In the genomic region with DNA sequence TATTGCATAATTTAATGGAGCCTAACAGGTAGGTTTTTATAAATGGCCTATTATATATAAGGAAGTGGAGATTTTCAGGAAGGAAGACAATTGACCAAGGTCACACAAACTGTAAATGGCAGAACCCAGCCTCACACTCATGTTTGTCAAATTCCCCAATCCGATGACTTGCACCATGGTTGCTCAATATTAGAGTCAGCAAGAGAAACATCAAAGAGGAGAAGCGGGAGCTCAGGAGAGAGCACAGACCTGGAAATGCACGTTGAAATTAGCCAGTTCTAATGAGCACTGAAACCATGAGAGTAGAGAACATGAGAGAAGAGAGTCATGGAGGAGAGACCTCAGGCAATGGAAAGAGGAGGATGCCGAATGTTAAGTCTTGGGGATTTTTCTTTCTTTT, we compare ENCODE assay signal across 1 cellular context.
TF ChIP-seq lines count a peak whose summit lies in the region.

No MANE protein-coding gene starts in this region.

TF ChIP-seq in HepG2, 621 proteins besides CTCF, POLR2A, EP300 and RAD21 (continued from another document and continues in another):
- TF ChIP-seq, protein P1, sequence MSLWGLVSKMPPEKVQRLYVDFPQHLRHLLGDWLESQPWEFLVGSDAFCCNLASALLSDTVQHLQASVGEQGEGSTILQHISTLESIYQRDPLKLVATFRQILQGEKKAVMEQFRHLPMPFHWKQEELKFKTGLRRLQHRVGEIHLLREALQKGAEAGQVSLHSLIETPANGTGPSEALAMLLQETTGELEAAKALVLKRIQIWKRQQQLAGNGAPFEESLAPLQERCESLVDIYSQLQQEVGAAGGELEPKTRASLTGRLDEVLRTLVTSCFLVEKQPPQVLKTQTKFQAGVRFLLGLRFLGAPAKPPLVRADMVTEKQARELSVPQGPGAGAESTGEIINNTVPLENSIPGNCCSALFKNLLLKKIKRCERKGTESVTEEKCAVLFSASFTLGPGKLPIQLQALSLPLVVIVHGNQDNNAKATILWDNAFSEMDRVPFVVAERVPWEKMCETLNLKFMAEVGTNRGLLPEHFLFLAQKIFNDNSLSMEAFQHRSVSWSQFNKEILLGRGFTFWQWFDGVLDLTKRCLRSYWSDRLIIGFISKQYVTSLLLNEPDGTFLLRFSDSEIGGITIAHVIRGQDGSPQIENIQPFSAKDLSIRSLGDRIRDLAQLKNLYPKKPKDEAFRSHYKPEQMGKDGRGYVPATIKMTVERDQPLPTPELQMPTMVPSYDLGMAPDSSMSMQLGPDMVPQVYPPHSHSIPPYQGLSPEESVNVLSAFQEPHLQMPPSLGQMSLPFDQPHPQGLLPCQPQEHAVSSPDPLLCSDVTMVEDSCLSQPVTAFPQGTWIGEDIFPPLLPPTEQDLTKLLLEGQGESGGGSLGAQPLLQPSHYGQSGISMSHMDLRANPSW (CRISPR knock-in tag; IDR thresholded peaks at IDR 0.05; ENCODE audit: borderline replicate concordance), result no peak
- TF ChIP-seq ZSCAN25 (CRISPR knock-in tag; IDR thresholded peaks at IDR 0.05) (no peak), NR2F6 (IDR thresholded peaks at IDR 0.05) (peak; percentile 40; the same call in 1 of the 2 replicates), NR2F6 (CRISPR knock-in tag; IDR thresholded peaks at IDR 0.05) (peak; percentile 26; the same call in 1 of the 2 replicates), SOX13 (IDR thresholded peaks at IDR 0.05) (0 out of 2 replicates have a peak, but pooled peaks have one; percentile 34), SOX13 (CRISPR knock-in tag; conservative IDR thresholded peaks at IDR 0.05 in 1 of 2, IDR thresholded peaks at IDR 0.05 in 1 of 2) (peak in 1 of 2 experiments; percentile 87; a peak in 2 of 4 replicates), TBX3 (IDR thresholded peaks at IDR 0.05; ENCODE audit: borderline replicate concordance) (no peak), ZMYM3 (CRISPR knock-in tag; IDR thresholded peaks at IDR 0.05) (peak; percentile 67), NFE2 (CRISPR knock-in tag; IDR thresholded peaks at IDR 0.05) (0 out of 2 replicates have a peak, but pooled peaks have one; percentile 24), THAP11 (CRISPR knock-in tag; IDR thresholded peaks at IDR 0.05) (peak; percentile 15; the same call in 1 of the 2 replicates), FOXA1 (IDR thresholded peaks at IDR 0.05) (no peak), FOXA1 (CRISPR knock-in tag; IDR thresholded peaks at IDR 0.05) (peak; percentile 73), POGZ (CRISPR knock-in tag; IDR thresholded peaks at IDR 0.05) (peak; percentile 79), ZNF775 (CRISPR knock-in tag; IDR thresholded peaks at IDR 0.05; ENCODE audit: borderline replicate concordance) (0 out of 2 replicates have a peak, but pooled peaks have one; percentile 43), SOX5 (CRISPR knock-in tag; IDR thresholded peaks at IDR 0.05; ENCODE audit: borderline replicate concordance) (peak; percentile 87; the same call in 1 of the 2 replicates), HMGA1 (CRISPR knock-in tag; conservative IDR thresholded peaks at IDR 0.05) (no peak), TCF7L2 (IDR thresholded peaks at IDR 0.05; ENCODE audit: low read depth, low read length) (peak; percentile 81), TEAD3 (CRISPR knock-in tag; optimal IDR thresholded peaks at IDR 0.05; ENCODE audit: borderline replicate concordance) (peak; percentile 80), MIXL1 (CRISPR knock-in tag; IDR thresholded peaks at IDR 0.05) (peak; percentile 68), ZNF331 (CRISPR knock-in tag; IDR thresholded peaks at IDR 0.05) (peak; percentile 92), MAFF (IDR thresholded peaks at IDR 0.05; ENCODE audit: low read depth, low read length) (peak; percentile 17; the same call in 1 of the 2 replicates), SSRP1 (CRISPR knock-in tag; IDR thresholded peaks at IDR 0.05) (0 out of 2 replicates have a peak, but pooled peaks have one; percentile 61), KAT8 (CRISPR knock-in tag; IDR thresholded peaks at IDR 0.05) (peak; percentile 36; the same call in 1 of the 2 replicates), NFRKB (IDR thresholded peaks at IDR 0.05) (no peak), MED1 (CRISPR knock-in tag; IDR thresholded peaks at IDR 0.05) (peak; percentile 63; the same call in 1 of the 2 replicates), FOXO1 (CRISPR knock-in tag; IDR thresholded peaks at IDR 0.05) (peak; percentile 75), TGIF2 (CRISPR knock-in tag; IDR thresholded peaks at IDR 0.05) (peak; percentile 61; the same call in 1 of the 2 replicates), ELF3 (CRISPR knock-in tag; IDR thresholded peaks at IDR 0.05) (peak; percentile 95), JDP2 (CRISPR knock-in tag; IDR thresholded peaks at IDR 0.05; ENCODE audit: borderline replicate concordance) (no peak), ZNF12 (CRISPR knock-in tag; IDR thresholded peaks at IDR 0.05) (peak; percentile 85; the same call in 1 of the 2 replicates), ZNF570 (CRISPR knock-in tag; IDR thresholded peaks at IDR 0.05; ENCODE audit: borderline replicate concordance) (no peak), ZNF780A (CRISPR knock-in tag; IDR thresholded peaks at IDR 0.05) (no peak), NFKBIZ (CRISPR knock-in tag; IDR thresholded peaks at IDR 0.05) (no peak), FOXA3 (CRISPR knock-in tag; IDR thresholded peaks at IDR 0.05) (peak; percentile 74), ZMYM2 (CRISPR knock-in tag; IDR thresholded peaks at IDR 0.05) (no peak)
- TF ChIP-seq, protein P2, sequence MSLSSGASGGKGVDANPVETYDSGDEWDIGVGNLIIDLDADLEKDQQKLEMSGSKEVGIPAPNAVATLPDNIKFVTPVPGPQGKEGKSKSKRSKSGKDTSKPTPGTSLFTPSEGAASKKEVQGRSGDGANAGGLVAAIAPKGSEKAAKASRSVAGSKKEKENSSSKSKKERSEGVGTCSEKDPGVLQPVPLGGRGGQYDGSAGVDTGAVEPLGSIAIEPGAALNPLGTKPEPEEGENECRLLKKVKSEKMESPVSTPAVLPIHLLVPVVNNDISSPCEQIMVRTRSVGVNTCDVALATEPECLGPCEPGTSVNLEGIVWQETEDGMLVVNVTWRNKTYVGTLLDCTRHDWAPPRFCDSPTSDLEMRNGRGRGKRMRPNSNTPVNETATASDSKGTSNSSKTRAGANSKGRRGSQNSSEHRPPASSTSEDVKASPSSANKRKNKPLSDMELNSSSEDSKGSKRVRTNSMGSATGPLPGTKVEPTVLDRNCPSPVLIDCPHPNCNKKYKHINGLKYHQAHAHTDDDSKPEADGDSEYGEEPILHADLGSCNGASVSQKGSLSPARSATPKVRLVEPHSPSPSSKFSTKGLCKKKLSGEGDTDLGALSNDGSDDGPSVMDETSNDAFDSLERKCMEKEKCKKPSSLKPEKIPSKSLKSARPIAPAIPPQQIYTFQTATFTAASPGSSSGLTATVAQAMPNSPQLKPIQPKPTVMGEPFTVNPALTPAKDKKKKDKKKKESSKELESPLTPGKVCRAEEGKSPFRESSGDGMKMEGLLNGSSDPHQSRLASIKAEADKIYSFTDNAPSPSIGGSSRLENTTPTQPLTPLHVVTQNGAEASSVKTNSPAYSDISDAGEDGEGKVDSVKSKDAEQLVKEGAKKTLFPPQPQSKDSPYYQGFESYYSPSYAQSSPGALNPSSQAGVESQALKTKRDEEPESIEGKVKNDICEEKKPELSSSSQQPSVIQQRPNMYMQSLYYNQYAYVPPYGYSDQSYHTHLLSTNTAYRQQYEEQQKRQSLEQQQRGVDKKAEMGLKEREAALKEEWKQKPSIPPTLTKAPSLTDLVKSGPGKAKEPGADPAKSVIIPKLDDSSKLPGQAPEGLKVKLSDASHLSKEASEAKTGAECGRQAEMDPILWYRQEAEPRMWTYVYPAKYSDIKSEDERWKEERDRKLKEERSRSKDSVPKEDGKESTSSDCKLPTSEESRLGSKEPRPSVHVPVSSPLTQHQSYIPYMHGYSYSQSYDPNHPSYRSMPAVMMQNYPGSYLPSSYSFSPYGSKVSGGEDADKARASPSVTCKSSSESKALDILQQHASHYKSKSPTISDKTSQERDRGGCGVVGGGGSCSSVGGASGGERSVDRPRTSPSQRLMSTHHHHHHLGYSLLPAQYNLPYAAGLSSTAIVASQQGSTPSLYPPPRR (CRISPR knock-in tag; IDR thresholded peaks at IDR 0.05; ENCODE audit: borderline replicate concordance), result 0 out of 2 replicates have a peak, but pooled peaks have one; percentile 16
- TF ChIP-seq, protein P3, sequence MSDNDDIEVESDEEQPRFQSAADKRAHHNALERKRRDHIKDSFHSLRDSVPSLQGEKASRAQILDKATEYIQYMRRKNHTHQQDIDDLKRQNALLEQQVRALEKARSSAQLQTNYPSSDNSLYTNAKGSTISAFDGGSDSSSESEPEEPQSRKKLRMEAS (IDR thresholded peaks at IDR 0.05), result peak; percentile 57
- TF ChIP-seq, protein P4, sequence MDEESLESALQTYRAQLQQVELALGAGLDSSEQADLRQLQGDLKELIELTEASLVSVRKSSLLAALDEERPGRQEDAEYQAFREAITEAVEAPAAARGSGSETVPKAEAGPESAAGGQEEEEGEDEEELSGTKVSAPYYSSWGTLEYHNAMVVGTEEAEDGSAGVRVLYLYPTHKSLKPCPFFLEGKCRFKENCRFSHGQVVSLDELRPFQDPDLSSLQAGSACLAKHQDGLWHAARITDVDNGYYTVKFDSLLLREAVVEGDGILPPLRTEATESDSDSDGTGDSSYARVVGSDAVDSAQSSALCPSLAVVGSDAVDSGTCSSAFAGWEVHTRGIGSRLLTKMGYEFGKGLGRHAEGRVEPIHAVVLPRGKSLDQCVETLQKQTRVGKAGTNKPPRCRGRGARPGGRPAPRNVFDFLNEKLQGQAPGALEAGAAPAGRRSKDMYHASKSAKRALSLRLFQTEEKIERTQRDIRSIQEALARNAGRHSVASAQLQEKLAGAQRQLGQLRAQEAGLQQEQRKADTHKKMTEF (CRISPR knock-in tag; IDR thresholded peaks at IDR 0.05), result peak; percentile 65; the same call in 1 of the 2 replicates
- TF ChIP-seq, protein P5, sequence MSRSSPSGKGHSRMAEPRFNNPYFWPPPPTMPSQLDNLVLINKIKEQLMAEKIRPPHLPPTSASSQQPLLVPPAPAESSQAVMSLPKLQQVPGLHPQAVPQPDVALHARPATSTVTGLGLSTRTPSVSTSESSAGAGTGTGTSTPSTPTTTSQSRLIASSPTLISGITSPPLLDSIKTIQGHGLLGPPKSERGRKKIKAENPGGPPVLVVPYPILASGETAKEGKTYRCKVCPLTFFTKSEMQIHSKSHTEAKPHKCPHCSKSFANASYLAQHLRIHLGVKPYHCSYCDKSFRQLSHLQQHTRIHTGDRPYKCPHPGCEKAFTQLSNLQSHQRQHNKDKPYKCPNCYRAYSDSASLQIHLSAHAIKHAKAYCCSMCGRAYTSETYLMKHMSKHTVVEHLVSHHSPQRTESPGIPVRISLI (CRISPR knock-in tag; IDR thresholded peaks at IDR 0.05; ENCODE audit: borderline replicate concordance), result 0 out of 2 replicates have a peak, but pooled peaks have one; percentile 3
- TF ChIP-seq, protein P6, sequence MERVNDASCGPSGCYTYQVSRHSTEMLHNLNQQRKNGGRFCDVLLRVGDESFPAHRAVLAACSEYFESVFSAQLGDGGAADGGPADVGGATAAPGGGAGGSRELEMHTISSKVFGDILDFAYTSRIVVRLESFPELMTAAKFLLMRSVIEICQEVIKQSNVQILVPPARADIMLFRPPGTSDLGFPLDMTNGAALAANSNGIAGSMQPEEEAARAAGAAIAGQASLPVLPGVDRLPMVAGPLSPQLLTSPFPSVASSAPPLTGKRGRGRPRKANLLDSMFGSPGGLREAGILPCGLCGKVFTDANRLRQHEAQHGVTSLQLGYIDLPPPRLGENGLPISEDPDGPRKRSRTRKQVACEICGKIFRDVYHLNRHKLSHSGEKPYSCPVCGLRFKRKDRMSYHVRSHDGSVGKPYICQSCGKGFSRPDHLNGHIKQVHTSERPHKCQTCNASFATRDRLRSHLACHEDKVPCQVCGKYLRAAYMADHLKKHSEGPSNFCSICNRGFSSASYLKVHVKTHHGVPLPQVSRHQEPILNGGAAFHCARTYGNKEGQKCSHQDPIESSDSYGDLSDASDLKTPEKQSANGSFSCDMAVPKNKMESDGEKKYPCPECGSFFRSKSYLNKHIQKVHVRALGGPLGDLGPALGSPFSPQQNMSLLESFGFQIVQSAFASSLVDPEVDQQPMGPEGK (CRISPR knock-in tag; IDR thresholded peaks at IDR 0.05), result 0 out of 2 replicates have a peak, but pooled peaks have one; percentile 21
- TF ChIP-seq, protein P7, sequence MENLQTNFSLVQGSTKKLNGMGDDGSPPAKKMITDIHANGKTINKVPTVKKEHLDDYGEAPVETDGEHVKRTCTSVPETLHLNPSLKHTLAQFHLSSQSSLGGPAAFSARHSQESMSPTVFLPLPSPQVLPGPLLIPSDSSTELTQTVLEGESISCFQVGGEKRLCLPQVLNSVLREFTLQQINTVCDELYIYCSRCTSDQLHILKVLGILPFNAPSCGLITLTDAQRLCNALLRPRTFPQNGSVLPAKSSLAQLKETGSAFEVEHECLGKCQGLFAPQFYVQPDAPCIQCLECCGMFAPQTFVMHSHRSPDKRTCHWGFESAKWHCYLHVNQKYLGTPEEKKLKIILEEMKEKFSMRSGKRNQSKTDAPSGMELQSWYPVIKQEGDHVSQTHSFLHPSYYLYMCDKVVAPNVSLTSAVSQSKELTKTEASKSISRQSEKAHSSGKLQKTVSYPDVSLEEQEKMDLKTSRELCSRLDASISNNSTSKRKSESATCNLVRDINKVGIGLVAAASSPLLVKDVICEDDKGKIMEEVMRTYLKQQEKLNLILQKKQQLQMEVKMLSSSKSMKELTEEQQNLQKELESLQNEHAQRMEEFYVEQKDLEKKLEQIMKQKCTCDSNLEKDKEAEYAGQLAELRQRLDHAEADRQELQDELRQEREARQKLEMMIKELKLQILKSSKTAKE (CRISPR knock-in tag; IDR thresholded peaks at IDR 0.05; ENCODE audit: borderline replicate concordance), result 0 out of 2 replicates have a peak, but pooled peaks have one; percentile 26
- TF ChIP-seq, protein P8, sequence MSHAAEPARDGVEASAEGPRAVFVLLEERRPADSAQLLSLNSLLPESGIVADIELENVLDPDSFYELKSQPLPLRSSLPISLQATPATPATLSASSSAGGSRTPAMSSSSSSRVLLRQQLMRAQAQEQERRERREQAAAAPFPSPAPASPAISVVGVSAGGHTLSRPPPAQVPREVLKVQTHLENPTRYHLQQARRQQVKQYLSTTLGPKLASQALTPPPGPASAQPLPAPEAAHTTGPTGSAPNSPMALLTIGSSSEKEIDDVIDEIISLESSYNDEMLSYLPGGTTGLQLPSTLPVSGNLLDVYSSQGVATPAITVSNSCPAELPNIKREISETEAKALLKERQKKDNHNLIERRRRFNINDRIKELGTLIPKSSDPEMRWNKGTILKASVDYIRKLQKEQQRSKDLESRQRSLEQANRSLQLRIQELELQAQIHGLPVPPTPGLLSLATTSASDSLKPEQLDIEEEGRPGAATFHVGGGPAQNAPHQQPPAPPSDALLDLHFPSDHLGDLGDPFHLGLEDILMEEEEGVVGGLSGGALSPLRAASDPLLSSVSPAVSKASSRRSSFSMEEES (CRISPR knock-in tag; IDR thresholded peaks at IDR 0.05), result peak; percentile 76
